ENCODE assay signal across 1 cellular context in the genomic region with DNA sequence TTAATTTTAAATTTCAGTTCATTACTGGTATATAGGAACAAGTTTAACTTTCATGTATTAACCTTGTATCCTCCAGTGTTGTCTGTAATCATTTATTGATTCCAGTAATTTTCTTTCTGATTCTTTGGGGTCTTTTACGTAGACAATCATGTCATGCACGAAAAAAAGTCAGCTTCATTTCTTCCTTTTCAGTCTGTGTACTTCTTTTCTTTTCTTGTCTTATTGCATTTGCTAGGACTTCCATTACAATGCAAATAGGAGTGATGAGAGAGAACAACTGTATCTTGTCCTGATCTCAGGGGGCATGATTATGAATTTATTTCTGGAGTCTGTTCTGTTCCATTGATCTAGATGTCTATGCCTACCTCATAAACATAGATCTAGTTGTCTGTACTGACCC.
A peak's percentile ranks its signal among the peaks of the same experiment; 100 is the strongest.
TF ChIP-seq lines count a peak whose summit lies in the region.

No MANE protein-coding gene starts in this region.

TF ChIP-seq in HepG2, 621 proteins besides CTCF, POLR2A, EP300 and RAD21 (continued from another document):
- TF ChIP-seq, protein P1, sequence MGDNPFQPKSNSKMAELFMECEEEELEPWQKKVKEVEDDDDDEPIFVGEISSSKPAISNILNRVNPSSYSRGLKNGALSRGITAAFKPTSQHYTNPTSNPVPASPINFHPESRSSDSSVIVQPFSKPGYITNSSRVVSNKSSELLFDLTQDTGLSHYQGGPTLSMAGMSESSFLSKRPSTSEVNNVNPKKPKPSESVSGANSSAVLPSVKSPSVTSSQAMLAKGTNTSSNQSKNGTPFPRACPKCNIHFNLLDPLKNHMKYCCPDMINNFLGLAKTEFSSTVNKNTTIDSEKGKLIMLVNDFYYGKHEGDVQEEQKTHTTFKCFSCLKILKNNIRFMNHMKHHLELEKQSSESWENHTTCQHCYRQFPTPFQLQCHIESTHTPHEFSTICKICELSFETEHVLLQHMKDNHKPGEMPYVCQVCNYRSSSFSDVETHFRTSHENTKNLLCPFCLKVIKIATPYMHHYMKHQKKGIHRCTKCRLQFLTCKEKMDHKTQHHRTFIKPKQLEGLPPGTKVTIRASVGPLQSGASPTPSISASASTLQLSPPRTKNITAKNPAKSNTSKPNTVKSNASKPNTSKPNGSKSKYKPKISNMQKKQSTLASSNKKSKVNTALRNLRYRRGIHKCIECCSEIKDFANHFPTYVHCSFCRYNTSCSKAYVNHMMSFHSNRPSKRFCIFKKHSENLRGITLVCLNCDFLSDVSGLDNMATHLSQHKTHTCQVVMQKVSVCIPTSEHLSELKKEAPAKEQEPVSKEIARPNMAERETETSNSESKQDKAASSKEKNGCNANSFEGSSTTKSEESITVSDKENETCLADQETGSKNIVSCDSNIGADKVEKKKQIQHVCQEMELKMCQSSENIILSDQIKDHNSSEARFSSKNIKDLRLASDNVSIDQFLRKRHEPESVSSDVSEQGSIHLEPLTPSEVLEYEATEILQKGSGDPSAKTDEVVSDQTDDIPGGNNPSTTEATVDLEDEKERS (CRISPR knock-in tag; IDR thresholded peaks at IDR 0.05), result peak; percentile 95
- TF ChIP-seq CERS6 (CRISPR knock-in tag; IDR thresholded peaks at IDR 0.05) (no peak), ZNF605 (CRISPR knock-in tag; IDR thresholded peaks at IDR 0.05) (no peak)
